In genomic region chr12:7017870-7018349, GRCh38 we compare ENCODE assay signal across 8 cellular contexts. TPM values are rescaled to one million over a fixed set of nuclear protein-coding genes. Genes with fewer than 3 reads are reported as not detected.
DNase-seq lines count a peak whose midpoint lies in the region; ATAC-seq and TF ChIP-seq lines count a peak whose summit lies in the region.

No MANE protein-coding gene starts in this region.

- peak; percentile 5 for DNase-seq in activated T-cell treated with anti-CD3 and anti-CD28 coated beads for 4 hours
- DNase-seq in activated T-cell treated with anti-CD3 and anti-CD28 coated beads, Interleukin-2, amount 50 U/mL, for 1 hour = no peak
- peak in 1 of 10 donors; percentile 14 for DNase-seq in dorsolateral prefrontal cortex
- DNase-seq in midbrain (lab: John Stamatoyannopoulos, UW) = no peak
- no peak for DNase-seq in activated CD4-positive, alpha-beta T cell treated with anti-CD3 and anti-CD28 coated beads, Interleukin-2, amount 50 U/mL, for 1 hour

- peak overlapping the region; percentile 81 for H3K4me3 ChIP-seq in OCI-LY3 (ENCODE audit: low read length)
- H3K4me3 ChIP-seq in dorsolateral prefrontal cortex = peak overlapping the region; percentile 68 to 97 (median 89)
- peak overlapping the region; percentile 94 for H3K4me3 ChIP-seq in muscle layer of colon (ENCODE audit: low read depth in 1 of 2, low read length in 2 of 2)

- intact Hi-C loops in dorsolateral prefrontal cortex (cut with DNase I) = loop anchor here (1.0 to 5.0 kb wide), 5 partner anchors 47 to 146 kb away; partner anchors contain the start of genes EMG1 (in 2 of the 2), PHB2 (in 2 of the 2), C1R (in 1 of the 2) and SPSB2 (in 1 of the 2)

- ATAC-seq in HG02852 (IDR thresholded peaks at IDR 0.05; ENCODE audit: unreplicated experiment) = peak; percentile 21

- TF ChIP-seq CTCF in OCI-LY3 (IDR thresholded peaks at IDR 0.05; ENCODE audit: low read depth, low read length) = no peak
- no peak for TF ChIP-seq CTCF in dorsolateral prefrontal cortex (IDR thresholded peaks at IDR 0.05 in 54 of 56, conservative IDR thresholded peaks at IDR 0.05 in 2 of 56; ENCODE audit: low read depth in 1 of 56, partially characterized antibody in 56 of 56)

- H3K4me1 ChIP-seq in OCI-LY3 (ENCODE audit: low read length) (peaks cover 9% of the 10 kb centered on the region), muscle layer of colon (ENCODE audit: insufficient read depth, low read length) (peaks cover 16% of the 10 kb centered on the region)

- H3K9me3 ChIP-seq in OCI-LY3 (ENCODE audit: insufficient read depth, low read length) (no peaks in the 10 kb centered on the region), muscle layer of colon (ENCODE audit: low read length) (no peaks in the 10 kb centered on the region)

- peak overlapping the region; percentile 90 for H3K4me2 ChIP-seq in OCI-LY3 (ENCODE audit: low read length)

- H2AFZ ChIP-seq in OCI-LY3 (ENCODE audit: low read depth, low read length) = peak overlapping the region; percentile 68

- H3K27ac ChIP-seq in OCI-LY3 (ENCODE audit: low read length) (peak overlapping the region; percentile 76; the same call in 1 of the 2 replicates), dorsolateral prefrontal cortex (peak overlapping the region; percentile 63 to 98 (median 91)), muscle layer of colon (ENCODE audit: low read depth, low read length) (peak overlapping the region; percentile 98)

- H3K36me3 ChIP-seq in OCI-LY3 (replicated peaks; ENCODE audit: low read depth, low read length) (peaks cover under 1% of the 10 kb centered on the region), muscle layer of colon (ENCODE audit: insufficient read depth, low read length) (peaks cover 10% of the 10 kb centered on the region)

- no peaks in the 10 kb centered on the region for H3K79me2 ChIP-seq in OCI-LY3 (ENCODE audit: low read length)

- H3K9ac ChIP-seq in OCI-LY3 (ENCODE audit: low read length) (peak overlapping the region; percentile 70), muscle layer of colon (ENCODE audit: low read length) (peak overlapping the region; percentile 90)

- H3K27me3 ChIP-seq in OCI-LY3 (ENCODE audit: low read depth, low read length) = no peaks in the 10 kb centered on the region
- H3K27me3 ChIP-seq in dorsolateral prefrontal cortex = no peaks in the 10 kb centered on the region
- H3K27me3 ChIP-seq in muscle layer of colon (ENCODE audit: control insufficient read depth in 1 of 2, insufficient read depth in 2 of 2, low read length in 2 of 2) = no peaks in the 10 kb centered on the region

- no peaks in the 10 kb centered on the region for H4K20me1 ChIP-seq in OCI-LY3 (ENCODE audit: insufficient read depth, low read length)

RNA-seq across cellular contexts. Expression of gene LPCAT3, which starts 0.4 kb away (rescaled TPM):
- total RNA-seq in dorsolateral prefrontal cortex = 10 to 100 TPM; 10.6 to 35.2 (median 20.4) TPM

RNA-seq across cellular contexts. Expression of gene C1S, which starts 42.6 kb away (rescaled TPM):
- total RNA-seq in dorsolateral prefrontal cortex = 100 to 1,000 TPM in 4 of 120 experiments, 10 to 100 TPM in 116; 19.3 to 117 (median 37.0) TPM

RNA-seq across cellular contexts. Expression of gene EMG1, which starts 47.2 kb away (rescaled TPM):
- total RNA-seq in dorsolateral prefrontal cortex = 10 to 100 TPM; 17.2 to 38.2 (median 26.5) TPM

RNA-seq across cellular contexts. Expression of gene PHB2, which starts 47.4 kb away (rescaled TPM):
- 100 to 1,000 TPM in 11 of 120 experiments, 10 to 100 TPM in 109; 56.3 to 112 (median 85.1) TPM for total RNA-seq in dorsolateral prefrontal cortex
